Comparison of ENCODE assay signal across 10 cellular contexts in the genomic region with DNA sequence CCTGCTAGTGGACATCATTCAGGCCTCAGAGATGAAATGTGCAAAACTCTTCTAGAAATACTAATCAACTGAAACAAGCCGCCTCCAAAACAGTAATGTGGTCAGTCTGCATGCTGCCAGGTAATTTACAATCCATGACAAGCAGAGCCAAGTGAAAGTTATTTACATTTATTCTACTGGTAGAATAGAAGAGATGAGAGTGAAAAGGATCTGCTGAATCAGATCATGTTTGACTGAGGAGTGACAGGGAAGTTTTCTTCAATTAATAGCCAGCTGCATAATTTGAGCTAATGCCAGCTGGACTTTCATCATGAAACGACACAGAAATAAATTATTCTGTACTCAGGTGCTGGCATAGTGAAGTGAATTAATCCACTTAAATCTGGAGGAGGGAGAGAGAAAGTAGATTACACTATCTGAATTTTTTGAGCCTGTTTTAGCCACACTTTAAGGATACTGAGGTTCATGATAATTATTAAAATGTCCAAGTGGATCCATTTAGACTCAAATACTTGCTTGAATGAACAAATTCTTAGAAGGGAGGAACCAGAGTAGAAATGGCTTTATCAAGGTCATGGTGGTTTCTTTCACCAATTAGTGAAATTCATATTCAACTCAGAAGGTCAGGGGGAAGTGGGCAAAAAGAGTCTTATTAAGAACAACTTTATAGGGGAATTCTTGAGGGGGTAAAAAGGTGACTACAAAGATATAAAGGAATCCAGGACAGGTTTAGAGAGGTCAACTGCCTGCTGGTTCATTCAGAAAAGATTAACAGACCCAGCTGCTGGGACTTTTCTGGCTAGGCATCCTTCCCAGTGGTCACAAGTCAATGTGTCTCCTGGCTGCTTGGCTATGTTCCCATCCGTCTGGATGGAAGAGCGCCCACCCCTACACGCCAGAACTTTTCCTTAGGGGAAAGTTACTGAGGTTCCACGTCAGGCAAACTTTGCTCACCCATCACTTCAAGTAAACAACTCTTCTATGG.
DNase-seq lines count a peak whose midpoint lies in the region; ATAC-seq, FAIRE-seq and TF ChIP-seq lines count a peak whose summit lies in the region.
"Had no signal": no experiment of that assay in that cellular context is flagged by ENCODE, and none has a peak within 500 bp of the region (broad histone marks: within the 10 kb centered on the region; RNA-seq: fewer than 3 reads in every experiment).

No MANE protein-coding gene starts in this region.

- H3K9me3 Mint-ChIP-seq in CD4-positive, alpha-beta memory T cell: peaks cover 0 to 2% (median 0%) of the 10 kb centered on the region in 8 donors
- no peaks in the 10 kb centered on the region for H3K9me3 Mint-ChIP-seq in glutamatergic neuron (ENCODE audit: unreplicated experiment)
- H3K9me3 Mint-ChIP-seq: CD4-positive, alpha-beta T cell had no signal

- no peak overlapping the region for H3K4me2 ChIP-seq in endothelial cell of umbilical vein (ENCODE audit: insufficient read depth, low read length)

- DNase-seq in AG08395 (ENCODE audit: low spot score) (peak; percentile 2), NCI-H2196 (lab: John Stamatoyannopoulos, UW; ENCODE audit: unreplicated experiment) (peak; percentile 48), endothelial cell of umbilical vein (ENCODE audit: low read depth, low spot score) (peak; percentile 95), glutamatergic neuron (no peak)
- DNase-seq in CD4-positive, alpha-beta memory T cell: no peak
- DNase-seq: CD4-positive, alpha-beta T cell had no signal

- ATAC-seq in GM21390 (IDR thresholded peaks at IDR 0.05; ENCODE audit: unreplicated experiment) (no peak), GM19324 (IDR thresholded peaks at IDR 0.05; ENCODE audit: low FRiP score, unreplicated experiment) (no peak)

- H3K9me3 ChIP-seq in endothelial cell of umbilical vein (replicated peaks; ENCODE audit: control insufficient read depth, insufficient read depth, low read length): no peaks in the 10 kb centered on the region
- H3K9me3 ChIP-seq in mucosa of rectum (ENCODE audit: control insufficient read depth in 2 of 2, low read length in 2 of 2): no peaks in the 10 kb centered on the region
- H3K9me3 ChIP-seq in CD4-positive, alpha-beta memory T cell (ENCODE audit: control insufficient read depth in 1 of 2, low read length in 2 of 2): no peaks in the 10 kb centered on the region

- H3K27me3 ChIP-seq in endothelial cell of umbilical vein (ENCODE audit: control insufficient read depth in 2 of 2, insufficient read depth in 2 of 2, low read length in 2 of 2) (no peaks in the 10 kb centered on the region), mucosa of rectum (ENCODE audit: control insufficient read depth in 2 of 2, insufficient read depth in 2 of 2, low read length in 2 of 2) (no peaks in the 10 kb centered on the region)
- no peaks in the 10 kb centered on the region for H3K27me3 ChIP-seq in CD4-positive, alpha-beta memory T cell (ENCODE audit: insufficient read depth, low read length)

- no peak for TF ChIP-seq POLR2A in endothelial cell of umbilical vein (IDR thresholded peaks at IDR 0.05; ENCODE audit: low read depth, low read length)

- no peaks in the 10 kb centered on the region for H3K27me3 Mint-ChIP-seq in CD4-positive, alpha-beta memory T cell
- H3K27me3 Mint-ChIP-seq in glutamatergic neuron (ENCODE audit: unreplicated experiment): no peaks in the 10 kb centered on the region
- H3K27me3 Mint-ChIP-seq: CD4-positive, alpha-beta T cell had no signal

- BruUV-seq in endothelial cell of umbilical vein (replicated peaks; lab: Mats Ljungman, UMichigan): no TSS peak

- no peak overlapping the region for H3K27ac Mint-ChIP-seq in CD4-positive, alpha-beta memory T cell
- no peak overlapping the region for H3K27ac Mint-ChIP-seq in glutamatergic neuron (ENCODE audit: unreplicated experiment)
- H3K27ac Mint-ChIP-seq: CD4-positive, alpha-beta T cell had no signal

- no peak overlapping the region for H2AFZ ChIP-seq in endothelial cell of umbilical vein (ENCODE audit: low read depth, low read length)

- no peak overlapping the region for H3K9ac ChIP-seq in endothelial cell of umbilical vein (replicated peaks; ENCODE audit: extremely low read depth, insufficient read depth, low read length)
- H3K9ac ChIP-seq in mucosa of rectum (ENCODE audit: low read depth in 1 of 2, low read length in 2 of 2): no peak overlapping the region

- dilution Hi-C loops in endothelial cell of umbilical vein (cut with MboI; ENCODE audit: extremely low pct_ligation_motif_present, low sequenced_read_pairs): no loop called here

- peak; percentile 42 for FAIRE-seq in endothelial cell of umbilical vein (lab: Jason Lieb, UNC)

- TF ChIP-seq CTCF in endothelial cell of umbilical vein (IDR thresholded peaks at IDR 0.05; ENCODE audit: extremely low read depth in 1 of 2, insufficient read depth in 1 of 2, low read depth in 1 of 2, low read length in 2 of 2): no peak
- no peak for TF ChIP-seq CTCF in glutamatergic neuron (IDR thresholded peaks at IDR 0.05; ENCODE audit: partially characterized antibody, unreplicated experiment)

- no peaks in the 10 kb centered on the region for H3K36me3 ChIP-seq in endothelial cell of umbilical vein (ENCODE audit: control insufficient read depth in 2 of 2, extremely low read depth in 1 of 2, insufficient read depth in 2 of 2, low read length in 2 of 2)
- H3K36me3 ChIP-seq in mucosa of rectum (ENCODE audit: control insufficient read depth in 2 of 2, insufficient read depth in 2 of 2, low read length in 2 of 2): no peaks in the 10 kb centered on the region
- no peaks in the 10 kb centered on the region for H3K36me3 ChIP-seq in CD4-positive, alpha-beta memory T cell (ENCODE audit: insufficient read depth, low read length)

- no peak overlapping the region for H3K4me3 Mint-ChIP-seq in CD4-positive, alpha-beta memory T cell
- no peak overlapping the region for H3K4me3 Mint-ChIP-seq in glutamatergic neuron (ENCODE audit: unreplicated experiment)
- H3K4me3 Mint-ChIP-seq: CD4-positive, alpha-beta T cell had no signal

- H3K79me2 ChIP-seq in endothelial cell of umbilical vein (ENCODE audit: control insufficient read depth, insufficient read depth, low read length): no peaks in the 10 kb centered on the region

- intact Hi-C loops in endothelial cell of umbilical vein (cut with micrococcal nuclease): no loop called here
- intact Hi-C loops in CD4-positive, alpha-beta memory T cell (cut with micrococcal nuclease): no loop called here

- CTCF ChIA-PET in endothelial cell of umbilical vein (lab: Charles Lee): interaction anchor here (1.1 to 2.2 kb wide), 5 partner anchors 16 to 257 kb away, joined by 3 to 13 read pairs (median 6); no protein-coding TSS in a partner anchor
- CTCF ChIA-PET in CD4-positive, alpha-beta memory T cell (lab: Charles Lee; ENCODE audit: partially characterized antibody): no interaction called here

- H3K9me1 ChIP-seq in endothelial cell of umbilical vein (replicated peaks; ENCODE audit: control insufficient read depth, extremely low read depth, insufficient read depth, low read length): no peaks in the 10 kb centered on the region

- no peaks in the 10 kb centered on the region for H4K20me1 ChIP-seq in endothelial cell of umbilical vein (replicated peaks; ENCODE audit: control insufficient read depth, extremely low read depth, insufficient read depth, low read length)

- H3K4me1 Mint-ChIP-seq in CD4-positive, alpha-beta memory T cell: no peaks in the 10 kb centered on the region
- peaks cover 6% of the 10 kb centered on the region for H3K4me1 Mint-ChIP-seq in glutamatergic neuron (ENCODE audit: low read depth, unreplicated experiment)

- H3K4me1 ChIP-seq in endothelial cell of umbilical vein (ENCODE audit: control insufficient read depth, extremely low read depth, insufficient read depth, low read length) (no peaks in the 10 kb centered on the region), mucosa of rectum (ENCODE audit: control insufficient read depth in 2 of 2, insufficient read depth in 2 of 2, low read length in 2 of 2) (peaks cover 17 to 41% of the 10 kb centered on the region in 2 donors)
- H3K4me1 ChIP-seq in CD4-positive, alpha-beta memory T cell (ENCODE audit: insufficient read depth, low read length): no peaks in the 10 kb centered on the region

- H3K27ac ChIP-seq in endothelial cell of umbilical vein (ENCODE audit: insufficient read depth, low read depth, low read length) (no peak overlapping the region), mucosa of rectum (ENCODE audit: low read depth in 2 of 2, low read length in 2 of 2) (peak overlapping the region; percentile 33 to 48)
- no peak overlapping the region for H3K27ac ChIP-seq in CD4-positive, alpha-beta memory T cell (ENCODE audit: low read depth, low read length)
- H3K27ac ChIP-seq: HL-60 had no signal

- POLR2A ChIA-PET in endothelial cell of umbilical vein (lab: Charles Lee): no interaction called here
- POLR2A ChIA-PET in CD4-positive, alpha-beta memory T cell (lab: Charles Lee; ENCODE audit: partially characterized antibody): no interaction called here

- H3K36me3 Mint-ChIP-seq in CD4-positive, alpha-beta memory T cell: no peaks in the 10 kb centered on the region
- no peaks in the 10 kb centered on the region for H3K36me3 Mint-ChIP-seq in glutamatergic neuron (ENCODE audit: unreplicated experiment)

- H3K4me3 ChIP-seq in endothelial cell of umbilical vein (replicated peaks in 1 of 3; ENCODE audit: insufficient read depth in 1 of 3, low read depth in 1 of 3, low read length in 3 of 3): no peak overlapping the region
- no peak overlapping the region for H3K4me3 ChIP-seq in mucosa of rectum (ENCODE audit: low read length in 2 of 2)
- no peak overlapping the region for H3K4me3 ChIP-seq in CD4-positive, alpha-beta memory T cell (ENCODE audit: low read length in 2 of 2)

TF ChIP-seq in endothelial cell of umbilical vein, 7 proteins besides CTCF, POLR2A, EP300 and RAD21:
- no peak for TF ChIP-seq EZH2 (IDR thresholded peaks at IDR 0.05; ENCODE audit: borderline replicate concordance, low read depth, low read length, severe bottlenecking)
- no peak for TF ChIP-seq GATA2 (IDR thresholded peaks at IDR 0.05; ENCODE audit: insufficient read depth, insufficient read length, low read depth, low read length)
- TF ChIP-seq MYC (IDR thresholded peaks at IDR 0.05; ENCODE audit: low read depth, low read length): no peak
- no peak for TF ChIP-seq POLR2AphosphoS5 (IDR thresholded peaks at IDR 0.05; ENCODE audit: insufficient read depth, low read depth, low read length)
- TF ChIP-seq JUN (IDR thresholded peaks at IDR 0.05; ENCODE audit: borderline replicate concordance, insufficient read depth, insufficient read length, low read depth): no peak
- TF ChIP-seq, protein P1, sequence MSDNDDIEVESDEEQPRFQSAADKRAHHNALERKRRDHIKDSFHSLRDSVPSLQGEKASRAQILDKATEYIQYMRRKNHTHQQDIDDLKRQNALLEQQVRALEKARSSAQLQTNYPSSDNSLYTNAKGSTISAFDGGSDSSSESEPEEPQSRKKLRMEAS (IDR thresholded peaks at IDR 0.05; ENCODE audit: insufficient read depth, insufficient read length): no peak
- TF ChIP-seq FOS (IDR thresholded peaks at IDR 0.05; ENCODE audit: borderline replicate concordance, insufficient read depth, low read length): no peak
TF ChIP-seq in endothelial cell of umbilical vein: peak in this region for 0.

Comparison
In these comparisons a context has a peak if more than half of its experiments do, and no peak if none do; other contexts are left out.
1. DNase-seq: peak in AG08395 (single experiment), NCI-H2196 (single experiment) and endothelial cell of umbilical vein (single experiment); none in CD4-positive, alpha-beta memory T cell (0 of 5) and glutamatergic neuron (single experiment).
2. H3K27ac ChIP-seq: peak in mucosa of rectum (2 of 2); none in endothelial cell of umbilical vein (single experiment) and CD4-positive, alpha-beta memory T cell (single experiment).